ENCODE assay signal across 10 cellular contexts in the genomic region with DNA sequence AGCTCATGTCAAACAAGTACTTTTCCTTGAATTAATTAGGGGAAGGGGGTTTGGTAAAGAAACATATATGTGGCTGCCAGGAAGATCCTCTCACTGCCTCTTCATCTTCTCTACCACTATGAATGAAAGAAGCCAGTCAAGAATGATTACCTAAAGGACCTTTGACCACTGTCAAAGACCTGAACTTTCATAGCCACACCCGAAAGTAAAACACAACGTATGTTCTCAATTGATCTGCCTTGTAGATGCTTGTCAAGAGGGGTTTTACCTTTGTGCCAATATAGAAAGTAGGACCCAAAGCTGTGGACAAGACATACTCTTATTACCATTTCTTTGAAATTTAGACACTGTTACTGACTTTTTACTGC.
DNase-seq lines count a peak whose midpoint lies in the region; ATAC-seq and TF ChIP-seq lines count a peak whose summit lies in the region.
"Had no signal": no experiment of that assay in that cellular context is flagged by ENCODE, and none has a peak within 500 bp of the region (broad histone marks: within the 10 kb centered on the region; RNA-seq: fewer than 3 reads in every experiment).

No MANE protein-coding gene starts in this region.

- H3K4me1 Mint-ChIP-seq in type B pancreatic cell (ENCODE audit: unreplicated experiment) = peaks cover 10% of the 10 kb centered on the region

- H3K27me3 Mint-ChIP-seq in type B pancreatic cell = no peaks in the 10 kb centered on the region

- H3K27ac ChIP-seq in cardiac muscle cell = peak overlapping the region; percentile 90
- no peak overlapping the region for H3K27ac ChIP-seq in heart right ventricle
- H3K27ac ChIP-seq in ovary = no peak overlapping the region

- ATAC-seq in heart right ventricle = no peak
- peak; percentile 75 for ATAC-seq in HG02642 (IDR thresholded peaks at IDR 0.05; ENCODE audit: poor library complexity, unreplicated experiment)
- peak; percentile 52 for ATAC-seq in HG03565 (IDR thresholded peaks at IDR 0.05; ENCODE audit: unreplicated experiment)

- no peaks in the 10 kb centered on the region for H3K9me3 Mint-ChIP-seq in type B pancreatic cell

- H3K4me1 ChIP-seq in cardiac muscle cell (ENCODE audit: low read depth) (peaks cover 38% of the 10 kb centered on the region), heart right ventricle (no peaks in the 10 kb centered on the region), ovary (ENCODE audit: insufficient read depth) (no peaks in the 10 kb centered on the region)
- H3K4me1 ChIP-seq: HAP-1 had no signal

- H3K27ac Mint-ChIP-seq in type B pancreatic cell = peak overlapping the region; percentile 22

- H3K9me3 ChIP-seq in cardiac muscle cell (ENCODE audit: low read depth) = no peaks in the 10 kb centered on the region
- no peaks in the 10 kb centered on the region for H3K9me3 ChIP-seq in heart right ventricle
- no peaks in the 10 kb centered on the region for H3K9me3 ChIP-seq in ovary
- H3K9me3 ChIP-seq: HAP-1 had no signal

- 76 to 84% methylated on average over 2 of the region's 2 CpGs for WGBS in heart right ventricle, 2 donors
- 81 to 92% (median 88%) methylated on average over 2 of the region's 2 CpGs for WGBS in ovary, 3 donors

- TF ChIP-seq EP300 in ovary (IDR thresholded peaks at IDR 0.05) = no peak

- H3K27me3 ChIP-seq in cardiac muscle cell (no peaks in the 10 kb centered on the region), heart right ventricle (no peaks in the 10 kb centered on the region), ovary (no peaks in the 10 kb centered on the region)

- H3K36me3 Mint-ChIP-seq in type B pancreatic cell = no peaks in the 10 kb centered on the region

- H3K4me3 Mint-ChIP-seq in type B pancreatic cell = no peak overlapping the region

- H3K36me3 ChIP-seq in cardiac muscle cell (no peaks in the 10 kb centered on the region), heart right ventricle (no peaks in the 10 kb centered on the region), ovary (no peaks in the 10 kb centered on the region)
- H3K36me3 ChIP-seq: HAP-1 had no signal

- intact Hi-C loops in heart right ventricle (cut with DNase I) = loop anchor here in 1 of 10 donors (5.0 kb wide), 1 partner anchor 83 kb away; no protein-coding TSS in a partner anchor
- intact Hi-C loops in ovary (cut with DNase I) = no loop called here

- H3K4me3 ChIP-seq in cardiac muscle cell (no peak overlapping the region), heart right ventricle (no peak overlapping the region), ovary (no peak overlapping the region)
- H3K4me3 ChIP-seq: HAP-1 had no signal

- no peak for DNase-seq in cardiac muscle cell (ENCODE audit: low read depth in 1 of 2, low spot score in 1 of 2)
- DNase-seq in heart right ventricle = no peak
- no peak for DNase-seq in type B pancreatic cell (ENCODE audit: extremely low spot score, unreplicated experiment)
- DNase-seq in stimulated activated CD8-positive, alpha-beta memory T cell treated with anti-CD3 and anti-CD28 coated beads, Interleukin-4, amount 100 ng/mL, for 48 hours = no peak
- no peak for DNase-seq in ovary
- no peak for DNase-seq in NOMO-1 (lab: John Stamatoyannopoulos, UW; ENCODE audit: unreplicated experiment in 2 of 2)
- DNase-seq: SW 1271 had no signal

- TF ChIP-seq CTCF in cardiac muscle cell (IDR thresholded peaks at IDR 0.05; ENCODE audit: low read depth, low read length) (no peak), heart right ventricle (IDR thresholded peaks at IDR 0.05) (no peak), type B pancreatic cell (conservative IDR thresholded peaks at IDR 0.05) (no peak), ovary (IDR thresholded peaks at IDR 0.05) (no peak)

- TF ChIP-seq POLR2A in ovary (IDR thresholded peaks at IDR 0.05) = no peak

Comparison
In these comparisons a context has a peak if more than half of its experiments do, and no peak if none do; other contexts are left out.
1. ATAC-seq: peak in HG02642 (single experiment) and HG03565 (single experiment); none in heart right ventricle (0 of 8).